ENCODE assay signal across 21 cellular contexts in the genomic region with DNA sequence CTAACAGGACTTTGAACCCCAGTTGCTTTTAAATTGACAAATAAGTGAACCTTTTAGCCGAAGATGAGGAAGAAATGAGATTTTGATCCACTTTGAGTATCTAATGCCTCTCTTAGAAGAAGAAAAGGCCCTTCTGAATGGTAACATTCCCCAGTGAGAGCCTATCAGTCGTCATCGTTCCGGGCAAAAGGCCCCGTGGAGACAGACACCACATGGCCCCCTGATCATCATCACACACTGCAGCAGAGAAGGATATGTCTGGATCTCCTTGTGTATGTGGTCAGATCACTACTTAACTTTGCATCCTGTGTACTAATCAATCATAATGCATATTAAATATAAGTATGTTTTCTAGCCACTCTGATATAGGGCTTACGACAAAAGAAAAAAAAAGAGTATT.
"Had no signal": no experiment of that assay in that cellular context is flagged by ENCODE, and none has a peak within 500 bp of the region (broad histone marks: within the 10 kb centered on the region; RNA-seq: fewer than 3 reads in every experiment).

No MANE protein-coding gene starts in this region.

- H3K9me3 ChIP-seq: breast epithelium had no signal

- H3K36me3 ChIP-seq: breast epithelium had no signal

- H3K4me3 ChIP-seq: breast epithelium, SK-N-MC had no signal

- DNase-seq: activated CD4-positive, alpha-beta T cell treated with anti-CD3 and anti-CD28 coated beads for 4 hours; activated CD8-positive, alpha-beta memory T cell treated with anti-CD3 and anti-CD28 coated beads, Interleukin-2, amount 50 U/mL, for 48 hours; activated CD8-positive, alpha-beta T cell treated with anti-CD3 and anti-CD28 coated beads, Interleukin-2, amount 10 ng/mL, durations not matched to agents 7 days and 5 days; activated naive CD4-positive, alpha-beta T cell treated with anti-CD3 and anti-CD28 coated beads, Interleukin-2, amount 50 U/mL, for 16 hours; activated naive CD8-positive, alpha-beta T cell treated with anti-CD3 and anti-CD28 coated beads, Interleukin-2, amount 10 ng/mL, durations not matched to agents 7 days and 5 days; activated T-cell treated with anti-CD3 and anti-CD28 coated beads, Interleukin-2, amount 50 U/mL, for 1 hour; aorta; caudate nucleus; Kasumi-1; NCI-H1105 treated with DMSO at 0.1 percent for 48 hours; NCI-H1436 treated with DMSO at 0.1 percent for 48 hours; NCI-H187; NCI-H2081; NCI-H2227 treated with DMSO at 0.1 percent for 48 hours; NCI-H446 treated with DMSO at 0.1 percent for 48 hours; NCI-H748 treated with DMSO at 0.1 percent for 48 hours; SIG-M5; SW 1271 had no signal

- H3K4me1 ChIP-seq: breast epithelium had no signal

- ATAC-seq: activated CD4-positive, CD25-positive, alpha-beta regulatory T cell treated with anti-CD3 and anti-CD28 coated beads, Interleukin-2, amount 50 U/mL, for 24 hours; activated CD8-positive, alpha-beta T cell treated with anti-CD3 and anti-CD28 coated beads, Interleukin-2, amount 10 ng/mL, durations not matched to agents 7 days and 5 days had no signal

- H3K27ac ChIP-seq: breast epithelium, SK-N-MC had no signal
